8 cellular contexts compared by ENCODE assay signal in genomic region chr9:129437626-129438323, GRCh38.
DNase-seq lines count a peak whose midpoint lies in the region; ATAC-seq and TF ChIP-seq lines count a peak whose summit lies in the region.

No MANE protein-coding gene starts in this region.

- H3K4me3 ChIP-seq in Loucy (ENCODE audit: low read length, poor library complexity, severe bottlenecking): peak overlapping the region; percentile 67
- peak overlapping the region; percentile 74 for H3K4me3 ChIP-seq in effector memory CD4-positive, alpha-beta T cell (ENCODE audit: insufficient read depth, low read depth, low read length, poor library complexity, severe bottlenecking)
- no peak overlapping the region for H3K4me3 ChIP-seq in mucosa of stomach (ENCODE audit: low read length)

- in situ Hi-C loops in ACHN (cut with HindIII; ENCODE audit: low pct_ligation_motif_present, low pct_unique_long_range_greater_than_20kb, low sequenced_read_pairs): no loop called here

- H3K4me2 ChIP-seq in Loucy (ENCODE audit: low read depth, low read length, poor library complexity, severe bottlenecking): peak overlapping the region; percentile 79

- no peaks in the 10 kb centered on the region for H3K36me3 ChIP-seq in Loucy (ENCODE audit: insufficient read depth, low read length)
- no peaks in the 10 kb centered on the region for H3K36me3 ChIP-seq in effector memory CD4-positive, alpha-beta T cell (ENCODE audit: control insufficient read depth, insufficient read depth, low read length)
- H3K36me3 ChIP-seq in mucosa of stomach (ENCODE audit: control insufficient read depth, insufficient read depth, low read length): no peaks in the 10 kb centered on the region

- H3K4me1 ChIP-seq in Loucy (ENCODE audit: insufficient read depth, low read length, poor library complexity, severe bottlenecking) (no peaks in the 10 kb centered on the region), mucosa of stomach (ENCODE audit: control insufficient read depth, insufficient read depth, low read length) (peaks cover 22% of the 10 kb centered on the region)
- H3K4me1 ChIP-seq in effector memory CD4-positive, alpha-beta T cell (ENCODE audit: control insufficient read depth, insufficient read depth, low read length, poor library complexity, severe bottlenecking): peaks cover 21% of the 10 kb centered on the region

- ATAC-seq in GM21619 (IDR thresholded peaks at IDR 0.05; ENCODE audit: unreplicated experiment) (no peak), HG02973 (IDR thresholded peaks at IDR 0.05; ENCODE audit: unreplicated experiment) (no peak)

- H3K9me3 ChIP-seq in Loucy (ENCODE audit: insufficient read depth, low read depth, low read length) (no peaks in the 10 kb centered on the region), mucosa of stomach (ENCODE audit: control insufficient read depth, low read length) (no peaks in the 10 kb centered on the region)
- H3K9me3 ChIP-seq in effector memory CD4-positive, alpha-beta T cell (ENCODE audit: control insufficient read depth, low read length): no peaks in the 10 kb centered on the region

- H3F3A ChIP-seq in Loucy (ENCODE audit: low read depth): no peaks in the 10 kb centered on the region

- DNase-seq in effector memory CD4-positive, alpha-beta T cell: no peak
- DNase-seq in NOMO-1 treated with dmso at 0.1 percent for 144 hours (lab: John Stamatoyannopoulos, UW; ENCODE audit: unreplicated experiment) (no peak), ACHN (no peak)

- TF ChIP-seq CTCF in 22Rv1 (IDR thresholded peaks at IDR 0.05) (peak; percentile 21; the same call in 1 of the 2 replicates), Loucy (conservative IDR thresholded peaks at IDR 0.05; ENCODE audit: low read length) (no peak)

- 0 out of 2 replicates have a peak overlapping the region, but pooled peaks have one; percentile 64 for H2AFZ ChIP-seq in Loucy (ENCODE audit: low read length)

- no peaks in the 10 kb centered on the region for H3K9me2 ChIP-seq in Loucy (replicated peaks; ENCODE audit: low read depth, low read length)

- no peaks in the 10 kb centered on the region for H4K20me1 ChIP-seq in Loucy (ENCODE audit: insufficient read depth, low read length, poor library complexity, severe bottlenecking)

- H3K27me3 ChIP-seq in Loucy (ENCODE audit: insufficient read depth, low read length, poor library complexity, severe bottlenecking): peaks cover 4% of the 10 kb centered on the region
- peaks cover 4% of the 10 kb centered on the region for H3K27me3 ChIP-seq in effector memory CD4-positive, alpha-beta T cell (replicated peaks; ENCODE audit: control insufficient read depth, insufficient read depth, low read length, poor library complexity, severe bottlenecking)
- peaks cover 24% of the 10 kb centered on the region for H3K27me3 ChIP-seq in mucosa of stomach (ENCODE audit: control insufficient read depth, insufficient read depth, low read length)

- H3K9ac ChIP-seq in Loucy (ENCODE audit: low read depth, low read length, poor library complexity, severe bottlenecking) (peak overlapping the region; percentile 32), mucosa of stomach (ENCODE audit: low read length) (peak overlapping the region; percentile 51)

- H3K27ac ChIP-seq in 22Rv1: peak overlapping the region; percentile 89
- peak overlapping the region; percentile 18 for H3K27ac ChIP-seq in effector memory CD4-positive, alpha-beta T cell (ENCODE audit: insufficient read depth, low read length, poor library complexity, severe bottlenecking)

- H3K79me2 ChIP-seq in Loucy (ENCODE audit: insufficient read depth, low read length): no peaks in the 10 kb centered on the region
